1 cellular context compared by ENCODE assay signal in the genomic region with DNA sequence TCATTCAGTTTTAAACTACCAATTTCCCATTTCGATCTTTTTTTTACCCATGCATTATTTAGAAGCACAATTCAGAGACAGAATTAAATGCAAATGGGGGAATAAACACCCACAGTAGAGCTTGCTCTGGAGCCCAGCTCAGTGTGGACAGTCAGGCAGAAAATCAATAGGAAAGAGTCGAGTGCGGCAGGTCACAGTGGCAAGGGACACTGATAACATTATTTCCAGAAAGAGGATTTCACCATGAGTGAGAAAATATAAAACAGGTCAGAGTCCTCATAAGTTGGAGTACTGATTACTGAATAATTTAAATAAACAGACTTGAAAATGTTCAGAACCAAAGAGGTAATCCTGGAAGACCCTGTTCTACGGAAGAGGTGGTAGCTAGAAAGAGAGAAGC.
A peak's percentile ranks its signal among the peaks of the same experiment; 100 is the strongest.
TF ChIP-seq lines count a peak whose summit lies in the region.

No MANE protein-coding gene starts in this region.

TF ChIP-seq in liver, 16 proteins besides CTCF, POLR2A, EP300 and RAD21 (continued from another document):
- TF ChIP-seq, protein P1, sequence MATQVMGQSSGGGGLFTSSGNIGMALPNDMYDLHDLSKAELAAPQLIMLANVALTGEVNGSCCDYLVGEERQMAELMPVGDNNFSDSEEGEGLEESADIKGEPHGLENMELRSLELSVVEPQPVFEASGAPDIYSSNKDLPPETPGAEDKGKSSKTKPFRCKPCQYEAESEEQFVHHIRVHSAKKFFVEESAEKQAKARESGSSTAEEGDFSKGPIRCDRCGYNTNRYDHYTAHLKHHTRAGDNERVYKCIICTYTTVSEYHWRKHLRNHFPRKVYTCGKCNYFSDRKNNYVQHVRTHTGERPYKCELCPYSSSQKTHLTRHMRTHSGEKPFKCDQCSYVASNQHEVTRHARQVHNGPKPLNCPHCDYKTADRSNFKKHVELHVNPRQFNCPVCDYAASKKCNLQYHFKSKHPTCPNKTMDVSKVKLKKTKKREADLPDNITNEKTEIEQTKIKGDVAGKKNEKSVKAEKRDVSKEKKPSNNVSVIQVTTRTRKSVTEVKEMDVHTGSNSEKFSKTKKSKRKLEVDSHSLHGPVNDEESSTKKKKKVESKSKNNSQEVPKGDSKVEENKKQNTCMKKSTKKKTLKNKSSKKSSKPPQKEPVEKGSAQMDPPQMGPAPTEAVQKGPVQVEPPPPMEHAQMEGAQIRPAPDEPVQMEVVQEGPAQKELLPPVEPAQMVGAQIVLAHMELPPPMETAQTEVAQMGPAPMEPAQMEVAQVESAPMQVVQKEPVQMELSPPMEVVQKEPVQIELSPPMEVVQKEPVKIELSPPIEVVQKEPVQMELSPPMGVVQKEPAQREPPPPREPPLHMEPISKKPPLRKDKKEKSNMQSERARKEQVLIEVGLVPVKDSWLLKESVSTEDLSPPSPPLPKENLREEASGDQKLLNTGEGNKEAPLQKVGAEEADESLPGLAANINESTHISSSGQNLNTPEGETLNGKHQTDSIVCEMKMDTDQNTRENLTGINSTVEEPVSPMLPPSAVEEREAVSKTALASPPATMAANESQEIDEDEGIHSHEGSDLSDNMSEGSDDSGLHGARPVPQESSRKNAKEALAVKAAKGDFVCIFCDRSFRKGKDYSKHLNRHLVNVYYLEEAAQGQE (IDR thresholded peaks at IDR 0.05) = peak; percentile 40
- peak; percentile 94 for TF ChIP-seq YY1 (IDR thresholded peaks at IDR 0.05)
- TF ChIP-seq NR2F2 (IDR thresholded peaks at IDR 0.05) = no peak
TF ChIP-seq in liver: peak in this region for 8.
